ENCODE assay signal across 1 cellular context in the genomic region with DNA sequence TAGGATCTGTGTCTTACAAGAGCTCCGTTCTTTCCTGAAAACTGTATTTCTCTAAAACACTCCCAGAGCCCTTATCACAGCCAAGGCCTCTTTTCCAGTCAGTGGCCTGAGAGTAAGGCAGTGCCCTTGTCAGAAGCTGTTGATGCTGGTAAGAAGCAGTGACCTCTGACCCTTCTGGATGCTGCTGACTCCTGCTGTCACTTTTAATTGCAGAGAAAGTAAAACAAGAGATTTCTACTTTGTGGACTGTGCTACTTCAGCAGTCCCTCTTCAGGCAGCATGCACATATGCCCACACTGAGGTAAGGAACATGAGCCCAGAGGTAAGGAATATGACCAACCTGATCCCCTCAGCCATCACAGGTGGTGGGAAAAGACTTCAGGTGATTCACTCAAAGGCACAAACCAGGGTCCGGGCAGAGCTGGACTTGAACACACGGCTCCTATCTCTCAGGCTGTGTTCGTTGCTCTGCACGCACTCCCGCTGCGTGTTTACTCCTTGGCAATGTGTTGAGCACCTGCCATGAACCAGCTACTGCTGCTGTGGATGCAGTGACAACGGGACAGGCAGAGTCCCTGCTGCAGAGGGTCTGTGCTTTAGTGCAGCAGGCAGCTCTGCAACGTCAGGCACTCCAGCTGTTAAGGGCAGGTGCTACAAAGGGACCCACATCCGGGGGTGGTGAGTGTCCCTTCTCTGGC.
TF ChIP-seq lines count a peak whose summit lies in the region.

No MANE protein-coding gene starts in this region.

TF ChIP-seq in H1, 55 proteins besides CTCF, POLR2A, EP300 and RAD21:
- TF ChIP-seq CREB1 (IDR thresholded peaks at IDR 0.05): no peak
